In the genomic region with DNA sequence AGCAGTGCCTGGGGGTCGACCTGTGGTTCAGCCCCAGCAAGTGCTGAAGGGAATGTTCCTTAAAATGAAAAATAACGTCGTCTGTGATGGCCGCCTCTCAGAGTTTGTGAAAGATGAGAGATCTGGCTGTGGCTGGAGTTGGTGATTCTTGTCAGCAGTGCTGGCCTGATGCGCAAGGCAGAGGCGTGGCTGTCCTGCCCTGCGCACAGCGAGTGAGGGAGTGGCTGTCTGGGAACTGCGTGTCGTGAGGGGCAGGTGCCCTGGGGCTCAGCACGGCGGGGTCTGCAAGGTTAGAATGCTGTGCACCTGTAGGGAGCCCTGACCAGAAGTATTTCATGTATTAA, we compare ENCODE assay signal across 1 cellular context.
TF ChIP-seq lines count a peak whose summit lies in the region.

No MANE protein-coding gene starts in this region.

TF ChIP-seq in K562, 482 proteins besides CTCF, POLR2A, EP300 and RAD21:
- 0 out of 2 replicates have a peak, but pooled peaks have one; percentile 38 for TF ChIP-seq GATA2 (CRISPR knock-in tag; IDR thresholded peaks at IDR 0.05)
- TF ChIP-seq L3MBTL2 (IDR thresholded peaks at IDR 0.05) = peak; percentile 35; the same call in 1 of the 2 replicates
- TF ChIP-seq CGGBP1 (CRISPR knock-in tag; IDR thresholded peaks at IDR 0.05) = no peak
- no peak for TF ChIP-seq ZNF175 (CRISPR knock-in tag; IDR thresholded peaks at IDR 0.05; ENCODE audit: low read depth)
- TF ChIP-seq, protein P1, sequence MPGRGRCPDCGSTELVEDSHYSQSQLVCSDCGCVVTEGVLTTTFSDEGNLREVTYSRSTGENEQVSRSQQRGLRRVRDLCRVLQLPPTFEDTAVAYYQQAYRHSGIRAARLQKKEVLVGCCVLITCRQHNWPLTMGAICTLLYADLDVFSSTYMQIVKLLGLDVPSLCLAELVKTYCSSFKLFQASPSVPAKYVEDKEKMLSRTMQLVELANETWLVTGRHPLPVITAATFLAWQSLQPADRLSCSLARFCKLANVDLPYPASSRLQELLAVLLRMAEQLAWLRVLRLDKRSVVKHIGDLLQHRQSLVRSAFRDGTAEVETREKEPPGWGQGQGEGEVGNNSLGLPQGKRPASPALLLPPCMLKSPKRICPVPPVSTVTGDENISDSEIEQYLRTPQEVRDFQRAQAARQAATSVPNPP (IDR thresholded peaks at IDR 0.05; ENCODE audit: borderline replicate concordance, insufficient read depth, insufficient read length) = no peak
- TF ChIP-seq CBX1 (IDR thresholded peaks at IDR 0.05; ENCODE audit: low read depth) = no peak
- TF ChIP-seq ZFX (CRISPR knock-in tag; IDR thresholded peaks at IDR 0.05) = 0 out of 2 replicates have a peak, but pooled peaks have one; percentile 7
- TF ChIP-seq YBX1 (IDR thresholded peaks at IDR 0.05) = no peak
- TF ChIP-seq ZNF124 (CRISPR knock-in tag; IDR thresholded peaks at IDR 0.05) = no peak
- no peak for TF ChIP-seq ZNF699 (CRISPR knock-in tag; IDR thresholded peaks at IDR 0.05; ENCODE audit: insufficient replicate concordance)
- TF ChIP-seq ETS2 (tag; IDR thresholded peaks at IDR 0.05; ENCODE audit: borderline replicate concordance, poor library complexity, severe bottlenecking) = no peak
- TF ChIP-seq, protein P2, sequence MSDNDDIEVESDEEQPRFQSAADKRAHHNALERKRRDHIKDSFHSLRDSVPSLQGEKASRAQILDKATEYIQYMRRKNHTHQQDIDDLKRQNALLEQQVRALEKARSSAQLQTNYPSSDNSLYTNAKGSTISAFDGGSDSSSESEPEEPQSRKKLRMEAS (CRISPR knock-in tag; IDR thresholded peaks at IDR 0.05) = no peak
- no peak for TF ChIP-seq ZNF143 (CRISPR knock-in tag; IDR thresholded peaks at IDR 0.05)
- no peak for TF ChIP-seq MAFG (tag; conservative IDR thresholded peaks at IDR 0.05)
- peak in 1 of 3 experiments; percentile 32 for TF ChIP-seq YY1 (IDR thresholded peaks at IDR 0.05; ENCODE audit: borderline replicate concordance in 1 of 3, control insufficient read depth in 1 of 3, extremely low read depth in 1 of 3, insufficient read depth in 3 of 3, insufficient read length in 1 of 3, insufficient replicate concordance in 2 of 3, low read depth in 1 of 3, low read length in 2 of 3)
- no peak for TF ChIP-seq GABPB1 (CRISPR knock-in tag; IDR thresholded peaks at IDR 0.05)
- TF ChIP-seq MTA1 (IDR thresholded peaks at IDR 0.05; ENCODE audit: borderline replicate concordance) = no peak
- 0 out of 2 replicates have a peak, but pooled peaks have one; percentile 9 for TF ChIP-seq CREM (IDR thresholded peaks at IDR 0.05; ENCODE audit: low read depth)
- TF ChIP-seq, protein P3, sequence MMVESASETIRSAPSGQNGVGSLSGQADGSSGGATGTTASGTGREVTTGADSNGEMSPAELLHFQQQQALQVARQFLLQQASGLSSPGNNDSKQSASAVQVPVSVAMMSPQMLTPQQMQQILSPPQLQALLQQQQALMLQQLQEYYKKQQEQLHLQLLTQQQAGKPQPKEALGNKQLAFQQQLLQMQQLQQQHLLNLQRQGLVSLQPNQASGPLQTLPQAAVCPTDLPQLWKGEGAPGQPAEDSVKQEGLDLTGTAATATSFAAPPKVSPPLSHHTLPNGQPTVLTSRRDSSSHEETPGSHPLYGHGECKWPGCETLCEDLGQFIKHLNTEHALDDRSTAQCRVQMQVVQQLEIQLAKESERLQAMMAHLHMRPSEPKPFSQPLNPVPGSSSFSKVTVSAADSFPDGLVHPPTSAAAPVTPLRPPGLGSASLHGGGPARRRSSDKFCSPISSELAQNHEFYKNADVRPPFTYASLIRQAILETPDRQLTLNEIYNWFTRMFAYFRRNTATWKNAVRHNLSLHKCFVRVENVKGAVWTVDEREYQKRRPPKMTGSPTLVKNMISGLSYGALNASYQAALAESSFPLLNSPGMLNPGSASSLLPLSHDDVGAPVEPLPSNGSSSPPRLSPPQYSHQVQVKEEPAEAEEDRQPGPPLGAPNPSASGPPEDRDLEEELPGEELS (CRISPR knock-in tag; IDR thresholded peaks at IDR 0.05; ENCODE audit: borderline replicate concordance) = no peak
- TF ChIP-seq NRF1 (conservative IDR thresholded peaks at IDR 0.05 in 1 of 2, IDR thresholded peaks at IDR 0.05 in 1 of 2) = peak; percentile 91 to 92
